In the genomic region with DNA sequence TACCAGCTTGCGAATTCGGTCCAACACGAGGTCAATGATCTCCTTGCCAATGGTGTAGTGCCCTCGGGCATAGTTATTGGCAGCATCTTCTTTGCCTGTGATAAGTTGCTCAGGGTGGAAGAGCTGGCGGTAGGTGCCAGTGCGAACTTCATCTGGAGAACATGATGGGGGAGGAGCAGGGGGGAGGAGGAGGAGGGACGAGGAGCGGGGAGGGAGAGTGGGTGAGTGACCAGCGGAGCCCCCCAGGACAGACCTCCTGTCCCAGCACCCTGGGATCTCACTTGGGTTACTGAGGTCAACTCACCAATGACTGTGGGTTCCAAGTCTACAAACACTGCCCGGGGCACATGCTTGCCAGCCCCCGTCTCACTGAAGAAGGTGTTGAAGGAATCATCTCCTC, we compare ENCODE assay signal across 8 cellular contexts. TPM values are rescaled to one million over a fixed set of nuclear protein-coding genes. Genes with fewer than 3 reads are reported as not detected.
A peak's percentile ranks its signal among the peaks of the same experiment; 100 is the strongest.
DNase-seq lines count a peak whose midpoint lies in the region; ATAC-seq and TF ChIP-seq lines count a peak whose summit lies in the region.
"Not testable (repeated sequence)": the region's sequence is repeated elsewhere in the genome, so short reads cannot be mapped to it uniquely, and the experiment has no call there.

No MANE protein-coding gene starts in this region.

- H4K20me1 ChIP-seq in GM23248 (ENCODE audit: insufficient read depth) = not testable (repeated sequence)

- not testable (repeated sequence) for TF ChIP-seq CTCF in astrocyte of the cerebellum (IDR thresholded peaks at IDR 0.05; ENCODE audit: low read depth, low read length, missing control alignments); heart right ventricle (IDR thresholded peaks at IDR 0.05); natural killer cell (IDR thresholded peaks at IDR 0.05); retinal pigment epithelial cell (conservative IDR thresholded peaks at IDR 0.05; ENCODE audit: low read depth, low read length); vagina (IDR thresholded peaks at IDR 0.05)

- not testable (repeated sequence) for DNase-seq in GM23248; astrocyte of the cerebellum (ENCODE audit: low read depth); effector memory CD8-positive, alpha-beta T cell; natural killer cell; retinal pigment epithelial cell (ENCODE audit: low read depth); vagina (ENCODE audit: extremely low spot score in 2 of 2)
- DNase-seq in activated CD8-positive, alpha-beta memory T cell treated with anti-CD3 and anti-CD28 coated beads for 24 hours = peak; percentile 30
- peak in 1 of 2 donors; percentile 19 for DNase-seq in heart right ventricle

- H3K4me3 ChIP-seq in GM23248 (peak overlapping the region; percentile 94), astrocyte of the cerebellum (ENCODE audit: low read depth, low read length) (peak overlapping the region; percentile 100), heart right ventricle (peak overlapping the region in 7 of 10 donors; percentile 78 to 97 (median 87)), retinal pigment epithelial cell (ENCODE audit: low read length) (peak overlapping the region; percentile 8), vagina (peak overlapping the region in 1 of 2 donors; percentile 78)

- H2AFZ ChIP-seq in GM23248 = not testable (repeated sequence)

- H3K27me3 ChIP-seq in GM23248 (replicated peaks; ENCODE audit: insufficient read depth); heart right ventricle; vagina: not testable (repeated sequence)

- in situ Hi-C loops in GM23248 (cut with MboI); astrocyte of the cerebellum (cut with HindIII; ENCODE audit: low sequenced_read_pairs): not testable (repeated sequence)

- not testable (repeated sequence) for H3K9me3 ChIP-seq in GM23248 (ENCODE audit: low read depth); heart right ventricle; vagina

- H3K9ac ChIP-seq in GM23248 = peak overlapping the region; percentile 98

- H3K9me3 Mint-ChIP-seq in effector memory CD8-positive, alpha-beta T cell; natural killer cell: not testable (repeated sequence)

- H3K36me3 Mint-ChIP-seq in effector memory CD8-positive, alpha-beta T cell (ENCODE audit: insufficient read depth) = peaks cover 68% of the 10 kb centered on the region
- H3K36me3 Mint-ChIP-seq in natural killer cell = peaks cover 11% of the 10 kb centered on the region

- peak overlapping the region; percentile 90 for H3K4me2 ChIP-seq in GM23248 (ENCODE audit: unreplicated experiment)

- H3K27me3 Mint-ChIP-seq in effector memory CD8-positive, alpha-beta T cell; natural killer cell (ENCODE audit: low read depth in 2 of 2): not testable (repeated sequence)

- intact Hi-C loops in heart right ventricle (cut with DNase I) = loop anchor here in 5 of 10 donors (5.0 to 10.0 kb wide), 4 partner anchors 46 to 122 kb away; partner anchors contain the start of genes TUBA1B (in 3 of the 5), KMT2D (in 1 of the 5) and RHEBL1 (in 1 of the 5)
- intact Hi-C loops in natural killer cell (cut with micrococcal nuclease) = loop anchor here (5.0 kb wide), 1 partner anchor 114 kb away; no protein-coding TSS in a partner anchor
- intact Hi-C loops in vagina (cut with DNase I) = loop anchor here (5.0 kb wide), 1 partner anchor 46 kb away; no protein-coding TSS in a partner anchor

- TF ChIP-seq POLR2A in vagina (IDR thresholded peaks at IDR 0.05) = not testable (repeated sequence)

- H3K36me3 ChIP-seq in GM23248 (ENCODE audit: low read depth) (peaks cover 22% of the 10 kb centered on the region), heart right ventricle (peaks cover 0 to 40% (median 21%) of the 10 kb centered on the region in 9 donors), vagina (peaks cover 0 to 21% of the 10 kb centered on the region in 2 donors)

- not testable (repeated sequence) for H3K27ac ChIP-seq in GM23248
- H3K27ac ChIP-seq in heart right ventricle (peak overlapping the region in 5 of 10 donors; percentile 90 to 100 (median 99)), vagina (peak overlapping the region; percentile 99)

- H3K9me2 ChIP-seq in GM23248 (ENCODE audit: insufficient read depth) = not testable (repeated sequence)

- not testable (repeated sequence) for ATAC-seq in effector memory CD8-positive, alpha-beta T cell (replicated peaks); heart right ventricle; natural killer cell

- 79 to 80% methylated on average over 7 to 11 of the region's 11 CpGs for WGBS in GM23248 (ENCODE audit: low coverage in 1 of 2, low lambda C conversion rate in 2 of 2, missing lambda C conversion rate in 2 of 2), 2 experiments
- WGBS in heart right ventricle, 2 donors = 51 to 60% methylated on average over 11 of the region's 11 CpGs

- peaks cover 47% of the 10 kb centered on the region for H3F3A ChIP-seq in GM23248 (ENCODE audit: insufficient read depth)

- H3K79me2 ChIP-seq in GM23248 (ENCODE audit: insufficient read depth) = peaks cover 55% of the 10 kb centered on the region

- peak overlapping the region; percentile 17 to 64 for H3K27ac Mint-ChIP-seq in effector memory CD8-positive, alpha-beta T cell
- not testable (repeated sequence) for H3K27ac Mint-ChIP-seq in natural killer cell

- peaks cover 7 to 28% of the 10 kb centered on the region in 2 donors for H3K4me1 Mint-ChIP-seq in effector memory CD8-positive, alpha-beta T cell (ENCODE audit: low read depth in 2 of 2)
- H3K4me1 Mint-ChIP-seq in natural killer cell = peaks cover 25 to 27% of the 10 kb centered on the region in 2 donors

- peaks cover 16% of the 10 kb centered on the region; the same call in 1 of the 2 replicates for H3K4me1 ChIP-seq in GM23248 (ENCODE audit: insufficient read depth)
- peaks cover 5 to 33% (median 30%) of the 10 kb centered on the region in 9 donors for H3K4me1 ChIP-seq in heart right ventricle
- H3K4me1 ChIP-seq in vagina = peaks cover 14% of the 10 kb centered on the region

- peak overlapping the region; percentile 10 to 18 for H3K4me3 Mint-ChIP-seq in effector memory CD8-positive, alpha-beta T cell
- peak overlapping the region; percentile 9 for H3K4me3 Mint-ChIP-seq in natural killer cell

RNA-seq across cellular contexts. Expression of gene TUBA1A, which starts 2.6 kb away (rescaled TPM):
- total RNA-seq in GM23248 (2014; rRNA removed; shearing (Covaris generic)) = 628 and 639 TPM in 2 replicates
- polyA plus RNA-seq in GM23248 (2016; fragmentation: Nextera tagmentation; extraction: Ambion mirVana) (452 and 467 TPM in 2 replicates), heart right ventricle (100 to 1,000 TPM in 1 of 2 donors, 10 to 100 TPM in 1; 45.2 to 287 TPM)
- total RNA-seq in heart right ventricle (100 to 1,000 TPM in 8 of 10 donors, 10 to 100 TPM in 2; 93.9 to 258 (median 134) TPM), natural killer cell (100 to 1,000 TPM; 129 to 403 (median 182) TPM), vagina (236 TPM)

RNA-seq across cellular contexts. Expression of gene TUBA1B, which starts 55.1 kb away (rescaled TPM):
- 1,598 and 1,776 TPM in 2 replicates for total RNA-seq in GM23248 (2014; rRNA removed; shearing (Covaris generic))
- polyA plus RNA-seq in GM23248 (2016; fragmentation: Nextera tagmentation; extraction: Ambion mirVana) (1,195 and 1,237 TPM in 2 replicates), heart right ventricle (1,000 to 10,000 TPM in 1 of 2 donors, 100 to 1,000 TPM in 1; 117 to 1,374 TPM)
- total RNA-seq in heart right ventricle (100 to 1,000 TPM; 201 to 818 (median 309) TPM), natural killer cell (100 to 1,000 TPM; 147 to 185 (median 178) TPM), vagina (638 TPM)
